In genomic region chr7:936131-937054, GRCh38 we compare ENCODE assay signal across 1 cellular context.
A peak's percentile ranks its signal among the peaks of the same experiment; 100 is the strongest.
TF ChIP-seq lines count a peak whose summit lies in the region.

No MANE protein-coding gene starts in this region.

TF ChIP-seq in GM12878, 131 proteins besides CTCF, POLR2A, EP300 and RAD21 (continued from another document and continues in another):
- TF ChIP-seq ZBTB11 (CRISPR knock-in tag; IDR thresholded peaks at IDR 0.05) (no peak), CEBPB (IDR thresholded peaks at IDR 0.05; ENCODE audit: borderline replicate concordance in 1 of 2, low read depth in 2 of 2, low read length in 2 of 2) (no peak), CEBPZ (IDR thresholded peaks at IDR 0.05; ENCODE audit: low read depth, low read length) (no peak), ZNF592 (IDR thresholded peaks at IDR 0.05) (no peak), MYC (IDR thresholded peaks at IDR 0.05; ENCODE audit: insufficient read depth, insufficient read length, insufficient replicate concordance, low read length, severe bottlenecking) (no peak), ESRRA (IDR thresholded peaks at IDR 0.05; ENCODE audit: low read length) (no peak), JUNB (IDR thresholded peaks at IDR 0.05) (peak; percentile 91), CUX1 (IDR thresholded peaks at IDR 0.05; ENCODE audit: insufficient replicate concordance, low read depth, low read length) (peak; percentile 59), NR2C1 (IDR thresholded peaks at IDR 0.05) (no peak), NBN (IDR thresholded peaks at IDR 0.05) (peak; percentile 91), MLLT1 (IDR thresholded peaks at IDR 0.05) (peak; percentile 78), SUPT20H (IDR thresholded peaks at IDR 0.05; ENCODE audit: borderline replicate concordance, control insufficient read depth, low read depth, low read length) (no peak), POU2F2 (IDR thresholded peaks at IDR 0.05; ENCODE audit: borderline replicate concordance, low read depth, low read length) (peak; percentile 28; the same call in 1 of the 3 replicates), GABPA (IDR thresholded peaks at IDR 0.05; ENCODE audit: low read depth) (no peak), RELA (IDR thresholded peaks at IDR 0.05; ENCODE audit: borderline replicate concordance, partially characterized antibody) (no peak), ETV6 (conservative IDR thresholded peaks at IDR 0.05 in 1 of 2, IDR thresholded peaks at IDR 0.05 in 1 of 2; ENCODE audit: borderline replicate concordance in 1 of 2, low read depth in 1 of 2) (no peak), TCF12 (IDR thresholded peaks at IDR 0.05; ENCODE audit: low read depth, low read length) (peak; percentile 71; the same call in 1 of the 2 replicates), SP1 (IDR thresholded peaks at IDR 0.05; ENCODE audit: low read depth, low read length) (no peak), PRDM15 (CRISPR knock-in tag; IDR thresholded peaks at IDR 0.05) (no peak), BACH1 (IDR thresholded peaks at IDR 0.05; ENCODE audit: borderline replicate concordance) (peak; percentile 42; the same call in 1 of the 2 replicates), ZNF217 (IDR thresholded peaks at IDR 0.05) (peak; percentile 75), USF2 (IDR thresholded peaks at IDR 0.05; ENCODE audit: borderline replicate concordance, low read depth, low read length) (no peak), RELB (IDR thresholded peaks at IDR 0.05; ENCODE audit: low read depth) (peak; percentile 95), EZH2 (IDR thresholded peaks at IDR 0.05; ENCODE audit: borderline replicate concordance, control insufficient read depth, low read depth, low read length) (no peak), KLF5 (IDR thresholded peaks at IDR 0.05; ENCODE audit: partially characterized antibody) (no peak), ZNF24 (IDR thresholded peaks at IDR 0.05) (no peak), MTA2 (IDR thresholded peaks at IDR 0.05; ENCODE audit: low read depth) (peak; percentile 85), PAX8 (IDR thresholded peaks at IDR 0.05) (no peak), ATF7 (IDR thresholded peaks at IDR 0.05; ENCODE audit: low read depth) (no peak; the same call in 1 of the 2 replicates)
